In genomic region chr1:2124446-2125198, GRCh38 we compare ENCODE assay signal across 18 cellular contexts.
DNase-seq lines count a peak whose midpoint lies in the region; ATAC-seq, FAIRE-seq and TF ChIP-seq lines count a peak whose summit lies in the region.
"Had no signal": no experiment of that assay in that cellular context is flagged by ENCODE, and none has a peak within 500 bp of the region (broad histone marks: within the 10 kb centered on the region; RNA-seq: fewer than 3 reads in every experiment).

No MANE protein-coding gene starts in this region.

- H3K79me2 ChIP-seq in GM23338 (replicated peaks; ENCODE audit: insufficient read depth) (peaks cover 25% of the 10 kb centered on the region), astrocyte (ENCODE audit: insufficient read depth, low read length) (no peaks in the 10 kb centered on the region)

- H3K27ac ChIP-seq in GM23338 (ENCODE audit: low read depth) (no peak overlapping the region), astrocyte (ENCODE audit: low read depth, low read length) (no peak overlapping the region), kidney (ENCODE audit: low read depth in 2 of 2, low read length in 2 of 2) (no peak overlapping the region)
- H3K27ac ChIP-seq: epithelial cell of prostate, gastroesophageal sphincter had no signal

- intact Hi-C loops in kidney (cut with DNase I) (no loop called here), posterior vena cava (cut with DNase I) (no loop called here)

- H3K4me3 ChIP-seq in GM23338 (no peak overlapping the region), astrocyte (ENCODE audit: insufficient read depth, low read depth, low read length) (no peak overlapping the region), kidney (ENCODE audit: low read length in 2 of 2) (no peak overlapping the region)
- H3K4me3 ChIP-seq: ascending aorta, coronary artery, gastroesophageal sphincter had no signal

- H3K27ac Mint-ChIP-seq in GM23338: peak overlapping the region; percentile 86; the same call in 1 of the 2 replicates
- H3K27ac Mint-ChIP-seq in astrocyte (ENCODE audit: unreplicated experiment): peak overlapping the region; percentile 53
- H3K27ac Mint-ChIP-seq: activated CD4-positive, alpha-beta T cell treated with anti-CD3 and anti-CD28 coated beads for 36 hours had no signal

- H3K4me1 ChIP-seq in GM23338 (ENCODE audit: insufficient read depth): no peaks in the 10 kb centered on the region
- H3K4me1 ChIP-seq in astrocyte (ENCODE audit: insufficient read depth, low read length): peaks cover 2% of the 10 kb centered on the region
- no peaks in the 10 kb centered on the region for H3K4me1 ChIP-seq in kidney (ENCODE audit: control insufficient read depth in 1 of 2, insufficient read depth in 1 of 2, low read depth in 1 of 2, low read length in 2 of 2)

- H3K9me3 Mint-ChIP-seq in GM23338 (peaks cover 14% of the 10 kb centered on the region), astrocyte (ENCODE audit: unreplicated experiment) (no peaks in the 10 kb centered on the region)

- TF ChIP-seq CTCF in GM23338 (conservative IDR thresholded peaks at IDR 0.05; ENCODE audit: low read depth in 2 of 2) (no peak), astrocyte (IDR thresholded peaks at IDR 0.05; ENCODE audit: insufficient read depth, low read depth, low read length) (no peak), kidney (IDR thresholded peaks at IDR 0.05; ENCODE audit: borderline replicate concordance, extremely low read depth, insufficient read depth) (no peak)

- H2AFZ ChIP-seq in GM23338: no peak overlapping the region
- H2AFZ ChIP-seq in astrocyte (ENCODE audit: low read depth, low read length): no peak overlapping the region

- H3K36me3 Mint-ChIP-seq in GM23338 (ENCODE audit: low read depth) (peaks cover 22% of the 10 kb centered on the region), astrocyte (ENCODE audit: low read depth, unreplicated experiment) (peaks cover 2% of the 10 kb centered on the region)

- FAIRE-seq in astrocyte (lab: Jason Lieb, UNC) (no peak), kidney (lab: Jason Lieb, UNC) (no peak)

- no peak for ATAC-seq in GM23338
- no peak for ATAC-seq in HG02870 (IDR thresholded peaks at IDR 0.05; ENCODE audit: unreplicated experiment)
- ATAC-seq: activated CD4-positive, alpha-beta T cell treated with anti-CD3 and anti-CD28 coated beads for 36 hours; gastroesophageal sphincter had no signal

- H4K20me1 ChIP-seq in GM23338 (replicated peaks; ENCODE audit: insufficient read depth) (no peaks in the 10 kb centered on the region; the same call in none of the 2 replicates), astrocyte (ENCODE audit: insufficient read depth, low read length) (no peaks in the 10 kb centered on the region)

- no peaks in the 10 kb centered on the region for H3F3A ChIP-seq in GM23338 (replicated peaks; ENCODE audit: low read depth)

- no peaks in the 10 kb centered on the region for H3K9me3 ChIP-seq in astrocyte (ENCODE audit: insufficient read depth, low read depth, low read length)
- H3K9me3 ChIP-seq in kidney (ENCODE audit: control insufficient read depth in 1 of 2, low read length in 2 of 2): no peaks in the 10 kb centered on the region
- H3K9me3 ChIP-seq: ascending aorta, gastroesophageal sphincter had no signal

- H3K9me2 ChIP-seq in GM23338 (ENCODE audit: insufficient read depth): no peaks in the 10 kb centered on the region

- H3K4me2 ChIP-seq in GM23338 (no peak overlapping the region), astrocyte (ENCODE audit: low read length) (no peak overlapping the region)

- no peaks in the 10 kb centered on the region for H3K36me3 ChIP-seq in GM23338 (ENCODE audit: insufficient read depth)
- no peaks in the 10 kb centered on the region for H3K36me3 ChIP-seq in astrocyte (ENCODE audit: insufficient read depth, low read length)
- H3K36me3 ChIP-seq in kidney (ENCODE audit: control insufficient read depth in 1 of 2, insufficient read depth in 2 of 2, low read length in 2 of 2): no peaks in the 10 kb centered on the region
- H3K36me3 ChIP-seq: ascending aorta, gastroesophageal sphincter had no signal

- no peak overlapping the region for H3K4me3 Mint-ChIP-seq in GM23338
- no peak overlapping the region for H3K4me3 Mint-ChIP-seq in astrocyte (ENCODE audit: unreplicated experiment)
- H3K4me3 Mint-ChIP-seq: activated CD4-positive, alpha-beta T cell treated with anti-CD3 and anti-CD28 coated beads for 36 hours; nephron had no signal

- H3K9ac ChIP-seq in astrocyte (ENCODE audit: low read length) (no peak overlapping the region), kidney (ENCODE audit: low read length in 2 of 2) (no peak overlapping the region)

- H3K27me3 Mint-ChIP-seq in GM23338 (ENCODE audit: insufficient read depth, low read depth, poor library complexity) (peaks cover 8% of the 10 kb centered on the region), astrocyte (ENCODE audit: low read depth, unreplicated experiment) (no peaks in the 10 kb centered on the region)
- H3K27me3 Mint-ChIP-seq: activated CD4-positive, alpha-beta T cell treated with anti-CD3 and anti-CD28 coated beads for 36 hours had no signal

- H3K27me3 ChIP-seq in GM23338 (ENCODE audit: insufficient read depth) (no peaks in the 10 kb centered on the region), astrocyte (ENCODE audit: insufficient read depth, low read length) (no peaks in the 10 kb centered on the region)
- H3K27me3 ChIP-seq: ascending aorta had no signal

- H3K4me1 Mint-ChIP-seq in GM23338 (peaks cover 7% of the 10 kb centered on the region), astrocyte (ENCODE audit: low read depth, unreplicated experiment) (peaks cover 6% of the 10 kb centered on the region)
- H3K4me1 Mint-ChIP-seq: nephron had no signal

- DNase-seq in GM23338 (ENCODE audit: low spot score): no peak
- no peak for DNase-seq in astrocyte (ENCODE audit: low read depth)
- peak; percentile 40 for DNase-seq in kidney
- DNase-seq in posterior vena cava (ENCODE audit: low spot score): peak; percentile 77
- DNase-seq in NAMALWA (ENCODE audit: low spot score): no peak
- DNase-seq in NCI-H187 treated with DMSO at 0.1 percent for 48 hours (lab: John Stamatoyannopoulos, UW): no peak
- DNase-seq: activated CD4-positive, alpha-beta T cell treated with anti-CD3 and anti-CD28 coated beads for 36 hours; Calu3; IMR-90; mammary epithelial cell; NCI-H2029 treated with DMSO at 0.1 percent for 48 hours; NCI-H510A treated with DMSO at 0.1 percent for 48 hours had no signal

TF ChIP-seq in GM23338, 12 proteins besides CTCF, POLR2A, EP300 and RAD21:
- TF ChIP-seq ZNF114 (CRISPR knock-in tag; IDR thresholded peaks at IDR 0.05) (no peak), NANOG (IDR thresholded peaks at IDR 0.05; ENCODE audit: borderline replicate concordance) (no peak), STAT1 (IDR thresholded peaks at IDR 0.05; ENCODE audit: unreplicated experiment) (no peak), REST (IDR thresholded peaks at IDR 0.05; ENCODE audit: unreplicated experiment) (no peak), EZH2phosphoT487 (IDR thresholded peaks at IDR 0.05; ENCODE audit: unreplicated experiment) (no peak)

Comparison
In these comparisons a context has a peak if more than half of its experiments do, and no peak if none do; other contexts are left out.
1. DNase-seq: peak in kidney (single experiment) and posterior vena cava (single experiment); none in GM23338 (single experiment), astrocyte (single experiment), NAMALWA (single experiment) and NCI-H187 treated with DMSO at 0.1 percent for 48 hours (single experiment).